Comparison of ENCODE assay signal across 9 cellular contexts in genomic region chr17:50117202-50118040, GRCh38. TPM values are rescaled to one million over a fixed set of nuclear protein-coding genes. Genes with fewer than 3 reads are reported as not detected.
DNase-seq lines count a peak whose midpoint lies in the region; ATAC-seq, FAIRE-seq and TF ChIP-seq lines count a peak whose summit lies in the region.
"Had no signal": no experiment of that assay in that cellular context is flagged by ENCODE, and none has a peak within 500 bp of the region (broad histone marks: within the 10 kb centered on the region; RNA-seq: fewer than 3 reads in every experiment).

No MANE protein-coding gene starts in this region.

- H3F3A ChIP-seq in SK-N-SH (replicated peaks; ENCODE audit: insufficient read depth), result no peaks in the 10 kb centered on the region

- 78% methylated on average over 64 of the region's 64 CpGs for WGBS in SK-N-SH (ENCODE audit: low lambda C conversion rate)

- H3K4me3 ChIP-seq in SK-N-SH (ENCODE audit: low read depth in 2 of 2, low read length in 1 of 2), result no peak overlapping the region; a peak in 1 of 4 replicates
- H3K4me3 ChIP-seq in astrocyte (ENCODE audit: insufficient read depth, low read depth, low read length), result no peak overlapping the region
- peak overlapping the region; percentile 32 for H3K4me3 ChIP-seq in iPS-18a (ENCODE audit: low read length)

- no peak for TF ChIP-seq RAD21 in SK-N-SH (IDR thresholded peaks at IDR 0.05; ENCODE audit: low read length)

- H3K4me3 Mint-ChIP-seq in astrocyte (ENCODE audit: unreplicated experiment), result no peak overlapping the region

- no peak for DNase-seq in SK-N-SH
- peak; percentile 47 for DNase-seq in T follicular helper cell (ENCODE audit: low read depth)
- DNase-seq in astrocyte (ENCODE audit: low read depth), result peak; percentile 46
- peak; percentile 67 for DNase-seq in stimulated activated CD4-positive, alpha-beta T cell treated with anti-CD3 and anti-CD28 coated beads, Interleukin-1b, Interleukin-23, amount 100 ng/mL, for 48 hours
- DNase-seq in NCI-H1436 (lab: John Stamatoyannopoulos, UW), result no peak

- peak; percentile 30; the same call in 1 of the 2 replicates for TF ChIP-seq CTCF in SK-N-SH (IDR thresholded peaks at IDR 0.05)
- TF ChIP-seq CTCF in astrocyte (IDR thresholded peaks at IDR 0.05; ENCODE audit: insufficient read depth, low read depth, low read length), result peak; percentile 19

- no peak for FAIRE-seq in astrocyte (lab: Jason Lieb, UNC)
- FAIRE-seq: endometrium had no signal

- ATAC-seq in SK-N-SH treated with all-trans-retinoic acid at 6 μM for 48 hours, result no peak
- no peak for ATAC-seq in GM18511 (IDR thresholded peaks at IDR 0.05; ENCODE audit: unreplicated experiment)

- H3K79me2 ChIP-seq in SK-N-SH (ENCODE audit: insufficient read depth), result no peaks in the 10 kb centered on the region
- no peaks in the 10 kb centered on the region for H3K79me2 ChIP-seq in astrocyte (ENCODE audit: insufficient read depth, low read length)

- peaks cover 2% of the 10 kb centered on the region for H3K9me3 Mint-ChIP-seq in astrocyte (ENCODE audit: unreplicated experiment)

- H3K9me3 ChIP-seq in SK-N-SH, result no peaks in the 10 kb centered on the region
- no peaks in the 10 kb centered on the region for H3K9me3 ChIP-seq in astrocyte (ENCODE audit: insufficient read depth, low read depth, low read length)
- no peaks in the 10 kb centered on the region for H3K9me3 ChIP-seq in iPS-18a (ENCODE audit: control insufficient read depth, low read depth, low read length)

- no peaks in the 10 kb centered on the region for H3K9me2 ChIP-seq in SK-N-SH

- H4K20me1 ChIP-seq in SK-N-SH (ENCODE audit: insufficient read depth) (no peaks in the 10 kb centered on the region), astrocyte (ENCODE audit: insufficient read depth, low read length) (no peaks in the 10 kb centered on the region)

- H3K9ac ChIP-seq in SK-N-SH, result no peak overlapping the region
- no peak overlapping the region for H3K9ac ChIP-seq in astrocyte (ENCODE audit: low read length)
- H3K9ac ChIP-seq in iPS-18a (ENCODE audit: low read length), result peak overlapping the region; percentile 14

- CTCF ChIA-PET in SK-N-SH (lab: Yijun Ruan, JAX), result interaction anchor here (0.6 to 16.3 kb wide), 10 partner anchors 10 to 266 kb away, joined by 3 to 297 read pairs (median 4); partner anchors contain the start of genes COL1A1, PDK2 and SAMD14

- no peak for TF ChIP-seq EP300 in SK-N-SH (IDR thresholded peaks at IDR 0.05; ENCODE audit: borderline replicate concordance in 1 of 2, low read depth in 1 of 2, low read length in 1 of 2)

- H3K27ac Mint-ChIP-seq in astrocyte (ENCODE audit: unreplicated experiment), result no peak overlapping the region

- peaks cover 5% of the 10 kb centered on the region for H3K4me1 Mint-ChIP-seq in astrocyte (ENCODE audit: low read depth, unreplicated experiment)

- peaks cover 8% of the 10 kb centered on the region for H3K36me3 Mint-ChIP-seq in astrocyte (ENCODE audit: low read depth, unreplicated experiment)

- POLR2A ChIA-PET in SK-N-SH (lab: Yijun Ruan, JAX), result no interaction called here

- H3K27me3 Mint-ChIP-seq in astrocyte (ENCODE audit: low read depth, unreplicated experiment), result peaks cover 40% of the 10 kb centered on the region

- no peak overlapping the region for H3K27ac ChIP-seq in SK-N-SH (ENCODE audit: low read depth in 2 of 2, low read length in 1 of 2)
- no peak overlapping the region for H3K27ac ChIP-seq in astrocyte (ENCODE audit: low read depth, low read length)
- H3K27ac ChIP-seq in iPS-18a (ENCODE audit: low read length), result no peak overlapping the region

- H2AFZ ChIP-seq in SK-N-SH (ENCODE audit: low read depth), result no peak overlapping the region
- H2AFZ ChIP-seq in astrocyte (ENCODE audit: low read depth, low read length), result peak overlapping the region; percentile 48

- no peaks in the 10 kb centered on the region for H3K36me3 ChIP-seq in SK-N-SH (replicated peaks in 1 of 2; ENCODE audit: control insufficient read depth in 1 of 2, insufficient read depth in 2 of 2, low read length in 1 of 2)
- no peaks in the 10 kb centered on the region for H3K36me3 ChIP-seq in astrocyte (ENCODE audit: insufficient read depth, low read length)
- no peaks in the 10 kb centered on the region for H3K36me3 ChIP-seq in iPS-18a (ENCODE audit: control insufficient read depth, low read depth, low read length)

- H3K27me3 ChIP-seq in SK-N-SH (ENCODE audit: insufficient read depth) (no peaks in the 10 kb centered on the region), astrocyte (ENCODE audit: insufficient read depth, low read length) (no peaks in the 10 kb centered on the region), iPS-18a (ENCODE audit: control insufficient read depth, insufficient read depth, low read length) (peaks cover 27% of the 10 kb centered on the region)

- peaks cover 0 to 3% of the 10 kb centered on the region in 2 experiments; a peak in 1 of 4 replicates for H3K4me1 ChIP-seq in SK-N-SH (ENCODE audit: control insufficient read depth in 1 of 2, insufficient read depth in 2 of 2, low read depth in 1 of 2, low read length in 1 of 2)
- no peaks in the 10 kb centered on the region for H3K4me1 ChIP-seq in astrocyte (ENCODE audit: insufficient read depth, low read length)
- H3K4me1 ChIP-seq in iPS-18a (ENCODE audit: control insufficient read depth, low read depth, low read length), result peaks cover 4% of the 10 kb centered on the region

- no peak overlapping the region for H3K4me2 ChIP-seq in SK-N-SH
- peak overlapping the region; percentile 67 for H3K4me2 ChIP-seq in astrocyte (ENCODE audit: low read length)

TF ChIP-seq in SK-N-SH, 30 proteins besides CTCF, POLR2A, EP300 and RAD21 (continues in another document):
- no peak for TF ChIP-seq FOSL2 (IDR thresholded peaks at IDR 0.05; ENCODE audit: borderline replicate concordance, low read depth)
- no peak for TF ChIP-seq PBX3 (IDR thresholded peaks at IDR 0.05)
- TF ChIP-seq SMC3 (IDR thresholded peaks at IDR 0.05; ENCODE audit: low read depth, low read length), result no peak
- TF ChIP-seq CHD2 (IDR thresholded peaks at IDR 0.05; ENCODE audit: low read length, partially characterized antibody), result no peak
- TF ChIP-seq RFX5 (IDR thresholded peaks at IDR 0.05; ENCODE audit: low read length), result no peak
- TF ChIP-seq NRF1 (IDR thresholded peaks at IDR 0.05; ENCODE audit: low read depth, low read length), result no peak
- no peak for TF ChIP-seq MAX (IDR thresholded peaks at IDR 0.05; ENCODE audit: low read depth)
- TF ChIP-seq RXRA (IDR thresholded peaks at IDR 0.05; ENCODE audit: borderline replicate concordance, low read depth), result no peak

TF ChIP-seq in SK-N-SH treated with all-trans-retinoic acid at 6 μM for 48 hours, 23 proteins besides CTCF, POLR2A, EP300 and RAD21 (continues in another document):
- no peak for TF ChIP-seq OSR1 (CRISPR knock-in tag; IDR thresholded peaks at IDR 0.05)
- no peak for TF ChIP-seq ISL1 (CRISPR knock-in tag; IDR thresholded peaks at IDR 0.05)
- no peak for TF ChIP-seq ESRRG (CRISPR knock-in tag; IDR thresholded peaks at IDR 0.05)
- TF ChIP-seq RARB (CRISPR knock-in tag; IDR thresholded peaks at IDR 0.05), result no peak
- TF ChIP-seq ZNF565 (CRISPR knock-in tag; conservative IDR thresholded peaks at IDR 0.05; ENCODE audit: low read depth), result no peak
- TF ChIP-seq ARNTL (CRISPR knock-in tag; IDR thresholded peaks at IDR 0.05; ENCODE audit: borderline replicate concordance, low read depth), result no peak
- TF ChIP-seq TOX (CRISPR knock-in tag; IDR thresholded peaks at IDR 0.05; ENCODE audit: borderline replicate concordance), result no peak
- TF ChIP-seq POU6F1 (CRISPR knock-in tag; IDR thresholded peaks at IDR 0.05; ENCODE audit: borderline replicate concordance, low read depth), result no peak

RNA-seq across cellular contexts. Expression of gene SAMD14, which starts 12.5 kb away (rescaled TPM):
- 2.8 and 3.4 TPM in 2 replicates for polyA plus RNA-seq in SK-N-SH (2012; rRNA removed)
- 1.2 and 2.0 TPM in 2 replicates for polyA plus RNA-seq in SK-N-SH (2012; cell fraction: cytosol; rRNA removed)
- 12.4 and 16.5 TPM in 2 replicates for polyA plus RNA-seq in SK-N-SH (2012; cell fraction: nucleus; rRNA removed)
- 9.7 and 10.8 TPM in 2 replicates for total RNA-seq in astrocyte

RNA-seq across cellular contexts. Expression of gene PDK2, which starts 22.3 kb away (rescaled TPM):
- polyA plus RNA-seq in SK-N-SH (2012; rRNA removed), result 96.1 and 124 TPM in 2 replicates
- polyA plus RNA-seq in SK-N-SH (2012; cell fraction: cytosol; rRNA removed), result 41.5 and 62.1 TPM in 2 replicates
- 123 and 147 TPM in 2 replicates for polyA plus RNA-seq in SK-N-SH (2012; cell fraction: nucleus; rRNA removed)
- total RNA-seq in astrocyte, result 25.8 and 26.8 TPM in 2 replicates

RNA-seq across cellular contexts. Expression of gene PPP1R9B, which starts 33.1 kb away (rescaled TPM):
- polyA plus RNA-seq in SK-N-SH (2012; rRNA removed), result 26.9 and 35.2 TPM in 2 replicates
- 19.8 and 24.9 TPM in 2 replicates for polyA plus RNA-seq in SK-N-SH (2012; cell fraction: cytosol; rRNA removed)
- polyA plus RNA-seq in SK-N-SH (2012; cell fraction: nucleus; rRNA removed), result 65.0 and 65.1 TPM in 2 replicates
- total RNA-seq in astrocyte, result 73.6 and 75.9 TPM in 2 replicates

RNA-seq across cellular contexts. Expression of gene SGCA, which starts 48.4 kb away (rescaled TPM):
- polyA plus RNA-seq in SK-N-SH (2012; rRNA removed), result 0.29 TPM in 1 of 2 replicates, not detected in the other
- 0.04 and 0.07 TPM in 2 replicates for polyA plus RNA-seq in SK-N-SH (2012; cell fraction: cytosol; rRNA removed)
- 0.11 and 0.15 TPM in 2 replicates for polyA plus RNA-seq in SK-N-SH (2012; cell fraction: nucleus; rRNA removed)
- 0.32 TPM in 1 of 2 replicates, not detected in the other for total RNA-seq in astrocyte

Comparison
In these comparisons a context has a peak if more than half of its experiments do, and no peak if none do; other contexts are left out.
1. DNase-seq: peak in T follicular helper cell (single experiment), astrocyte (single experiment) and stimulated activated CD4-positive, alpha-beta T cell treated with anti-CD3 and anti-CD28 coated beads, Interleukin-1b, Interleukin-23, amount 100 ng/mL, for 48 hours (single experiment); none in SK-N-SH (single experiment) and NCI-H1436 (single experiment).